Comparison of ENCODE assay signal across 23 cellular contexts in the genomic region with DNA sequence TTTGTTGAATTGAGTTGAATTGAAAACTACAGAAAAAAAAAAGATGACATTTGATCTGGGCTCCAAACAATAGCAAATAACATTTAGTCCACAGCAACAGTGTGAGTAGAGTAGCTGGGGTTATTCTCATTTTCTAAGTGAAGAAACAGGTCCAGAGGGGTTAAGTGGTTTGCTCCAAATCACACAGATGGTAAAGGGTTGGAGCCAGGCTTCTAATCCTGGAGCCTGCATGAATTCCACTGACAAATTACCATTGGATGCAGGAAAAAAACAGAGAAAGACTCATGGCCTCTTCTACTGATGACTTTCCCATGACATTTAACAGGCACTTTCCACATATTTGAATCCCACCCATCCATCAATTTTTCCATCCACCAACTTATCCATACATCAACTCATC.
"Had no signal": no experiment of that assay in that cellular context is flagged by ENCODE, and none has a peak within 500 bp of the region (broad histone marks: within the 10 kb centered on the region; RNA-seq: fewer than 3 reads in every experiment).

No MANE protein-coding gene starts in this region.

- H3K27ac ChIP-seq: epithelial cell of prostate, esophagus squamous epithelium, gastrocnemius medialis, heart right ventricle, left lung, lower lobe of right lung had no signal

- H3K4me1 ChIP-seq: esophagus squamous epithelium, gastrocnemius medialis, heart right ventricle, left lung, lower lobe of right lung had no signal

- H3K36me3 ChIP-seq: esophagus squamous epithelium, gastrocnemius medialis, heart right ventricle, left lung, lower lobe of right lung had no signal

- H3K9me3 ChIP-seq: esophagus squamous epithelium, gastrocnemius medialis, left lung, lower lobe of right lung, mucosa of descending colon had no signal

- ATAC-seq: effector memory CD8-positive, alpha-beta T cell; esophagus mucosa; gastrocnemius medialis; heart right ventricle; left cardiac atrium; left lung; left ventricle myocardium superior; lower lobe of right lung; mucosa of descending colon; naive thymus-derived CD8-positive, alpha-beta T cell had no signal

- H3K27me3 ChIP-seq: esophagus squamous epithelium, gastrocnemius medialis, left lung had no signal

- H3K4me3 ChIP-seq: esophagus squamous epithelium, gastrocnemius medialis, heart right ventricle, left lung, lower lobe of right lung, mucosa of descending colon had no signal

- DNase-seq: cortex of kidney; effector CD8-positive, alpha-beta T cell; effector memory CD8-positive, alpha-beta T cell; endodermal cell; erythroblast; esophagus squamous epithelium; foreskin fibroblast; foreskin melanocyte; gastrocnemius medialis; glutamatergic neuron; head of caudate nucleus; heart right ventricle; hippocampal formation; left cardiac atrium; left lung; left ventricle myocardium superior; lower lobe of right lung; mesenchymal stem cell; mucosa of descending colon; naive B cell; naive thymus-derived CD8-positive, alpha-beta T cell had no signal
